In the genomic region with DNA sequence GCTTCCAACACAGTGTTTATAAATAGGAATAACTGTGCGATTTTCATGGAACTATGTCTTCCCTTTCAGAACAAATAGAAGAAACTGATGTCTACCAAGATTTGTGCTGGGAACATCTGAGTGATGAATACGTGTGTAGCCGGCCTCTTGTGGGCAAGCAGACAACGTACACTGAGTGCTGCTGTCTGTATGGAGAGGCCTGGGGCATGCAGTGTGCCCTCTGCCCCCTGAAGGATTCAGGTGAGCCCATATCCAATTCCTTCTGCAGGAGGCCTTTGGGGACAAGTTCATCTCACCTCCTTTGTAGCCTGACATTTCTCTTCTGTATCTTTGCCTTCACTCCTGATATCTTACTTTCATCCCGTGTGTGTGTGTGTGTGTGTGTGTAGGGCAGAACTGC, we compare ENCODE assay signal across 16 cellular contexts.
DNase-seq lines count a peak whose midpoint lies in the region; ATAC-seq and TF ChIP-seq lines count a peak whose summit lies in the region.
"Had no signal": no experiment of that assay in that cellular context is flagged by ENCODE, and none has a peak within 500 bp of the region (broad histone marks: within the 10 kb centered on the region; RNA-seq: fewer than 3 reads in every experiment).

No MANE protein-coding gene starts in this region.

- TF ChIP-seq CTCF in dorsolateral prefrontal cortex (IDR thresholded peaks at IDR 0.05 in 54 of 56, conservative IDR thresholded peaks at IDR 0.05 in 2 of 56; ENCODE audit: low read depth in 1 of 56, partially characterized antibody in 56 of 56) (no peak), right atrium auricular region (IDR thresholded peaks at IDR 0.05) (no peak), tibial artery (IDR thresholded peaks at IDR 0.05) (no peak)

- H3K36me3 Mint-ChIP-seq in activated T-helper 1 cell treated with anti-CD3 and anti-CD28 coated beads, Interleukin-12 subunit alpha, Interleukin-12 subunit beta, Interleukin-2, Interleukin-4 antibody, amounts not matched to agents 30 ng/mL and 10 ng/mL and 1 ng/mL, durations not matched to agents 14 hours and 24 hours and 36 hours (ENCODE audit: low read depth), result no peaks in the 10 kb centered on the region
- H3K36me3 Mint-ChIP-seq: CD8-positive, alpha-beta T cell had no signal

- H3K4me3 ChIP-seq in dorsolateral prefrontal cortex (no peak overlapping the region), right atrium auricular region (no peak overlapping the region), tibial artery (no peak overlapping the region)
- H3K4me3 ChIP-seq: BLaER1 treated with 17β-estradiol and CSF1 and Interleukin-3, amounts not matched to agents 10 nM and 100 nM; K562 had no signal

- peak; percentile 15; the same call in 2 of the 3 replicates for ATAC-seq in SK-N-SH treated with all-trans-retinoic acid at 6 μM for 48 hours
- ATAC-seq: CD8-positive, alpha-beta T cell; HCT116; K562 had no signal

- H3K9me3 ChIP-seq in right atrium auricular region (no peaks in the 10 kb centered on the region), tibial artery (no peaks in the 10 kb centered on the region)
- H3K9me3 ChIP-seq: BLaER1 treated with 17β-estradiol and CSF1 and Interleukin-3, amounts not matched to agents 10 nM and 100 nM had no signal

- H3K4me1 ChIP-seq in right atrium auricular region (peaks cover 0 to 16% of the 10 kb centered on the region in 2 donors), tibial artery (peaks cover 0 to 55% (median 31%) of the 10 kb centered on the region in 4 donors)
- H3K4me1 ChIP-seq: BLaER1 treated with 17β-estradiol and CSF1 and Interleukin-3, amounts not matched to agents 10 nM and 100 nM had no signal

- no peaks in the 10 kb centered on the region for H3K27me3 ChIP-seq in dorsolateral prefrontal cortex
- no peaks in the 10 kb centered on the region for H3K27me3 ChIP-seq in right atrium auricular region
- H3K27me3 ChIP-seq in tibial artery, result no peaks in the 10 kb centered on the region
- H3K27me3 ChIP-seq: BLaER1 treated with 17β-estradiol and CSF1 and Interleukin-3, amounts not matched to agents 10 nM and 100 nM had no signal

- H3K36me3 ChIP-seq in right atrium auricular region (peaks cover 45% of the 10 kb centered on the region), tibial artery (peaks cover 0 to 34% (median 31%) of the 10 kb centered on the region in 3 donors)
- H3K36me3 ChIP-seq: BLaER1 treated with 17β-estradiol and CSF1 and Interleukin-3, amounts not matched to agents 10 nM and 100 nM had no signal

- intact Hi-C loops in dorsolateral prefrontal cortex (cut with DNase I) (no loop called here), tibial artery (cut with DNase I; ENCODE audit: low total_unique reads) (no loop called here)
- intact Hi-C loops in activated T-helper 1 cell treated with anti-CD3 and anti-CD28 coated beads, Interleukin-12 subunit alpha, Interleukin-12 subunit beta, Interleukin-2, Interleukin-4 antibody, amounts not matched to agents 30 ng/mL and 10 ng/mL and 1 ng/mL, durations not matched to agents 14 hours and 24 hours and 36 hours (cut with micrococcal nuclease), result no loop called here

- peaks cover 5% of the 10 kb centered on the region for H3K9me3 Mint-ChIP-seq in activated T-helper 1 cell treated with anti-CD3 and anti-CD28 coated beads, Interleukin-12 subunit alpha, Interleukin-12 subunit beta, Interleukin-2, Interleukin-4 antibody, amounts not matched to agents 30 ng/mL and 10 ng/mL and 1 ng/mL, durations not matched to agents 14 hours and 24 hours and 36 hours
- H3K9me3 Mint-ChIP-seq: CD8-positive, alpha-beta T cell had no signal

- DNase-seq in dorsolateral prefrontal cortex (no peak), right atrium auricular region (ENCODE audit: low spot score) (no peak), tibial artery (no peak), iPS-NIHi11 (ENCODE audit: low spot score) (no peak), NCI-H226 (no peak)
- no peak for DNase-seq in activated T-helper 1 cell treated with anti-CD3 and anti-CD28 coated beads, Interleukin-12 subunit alpha, Interleukin-12 subunit beta, Interleukin-2, Interleukin-4 antibody, amounts not matched to agents 30 ng/mL and 10 ng/mL and 1 ng/mL, durations not matched to agents 14 hours and 24 hours and 36 hours (ENCODE audit: low spot score)
- DNase-seq: Calu3; CD8-positive, alpha-beta T cell; GOT3; NCI-H1105; NCI-H2081 treated with DMSO at 0.1 percent for 48 hours; NCI-H510A had no signal

- no peaks in the 10 kb centered on the region for H3K4me1 Mint-ChIP-seq in activated T-helper 1 cell treated with anti-CD3 and anti-CD28 coated beads, Interleukin-12 subunit alpha, Interleukin-12 subunit beta, Interleukin-2, Interleukin-4 antibody, amounts not matched to agents 30 ng/mL and 10 ng/mL and 1 ng/mL, durations not matched to agents 14 hours and 24 hours and 36 hours (ENCODE audit: low read depth)

- H3K4me3 Mint-ChIP-seq in activated T-helper 1 cell treated with anti-CD3 and anti-CD28 coated beads, Interleukin-12 subunit alpha, Interleukin-12 subunit beta, Interleukin-2, Interleukin-4 antibody, amounts not matched to agents 30 ng/mL and 10 ng/mL and 1 ng/mL, durations not matched to agents 14 hours and 24 hours and 36 hours, result no peak overlapping the region
- H3K4me3 Mint-ChIP-seq: CD8-positive, alpha-beta T cell had no signal

- H3K27ac ChIP-seq in dorsolateral prefrontal cortex (peak overlapping the region in 36 of 59 donors; percentile 7 to 75 (median 44)), right atrium auricular region (peak overlapping the region; percentile 42 to 63), tibial artery (peak overlapping the region; percentile 73)
- H3K27ac ChIP-seq: BLaER1 treated with 17β-estradiol and CSF1 and Interleukin-3, amounts not matched to agents 10 nM and 100 nM had no signal

- no peaks in the 10 kb centered on the region for H3K27me3 Mint-ChIP-seq in activated T-helper 1 cell treated with anti-CD3 and anti-CD28 coated beads, Interleukin-12 subunit alpha, Interleukin-12 subunit beta, Interleukin-2, Interleukin-4 antibody, amounts not matched to agents 30 ng/mL and 10 ng/mL and 1 ng/mL, durations not matched to agents 14 hours and 24 hours and 36 hours (ENCODE audit: insufficient read depth)

- no peak overlapping the region for H3K27ac Mint-ChIP-seq in activated T-helper 1 cell treated with anti-CD3 and anti-CD28 coated beads, Interleukin-12 subunit alpha, Interleukin-12 subunit beta, Interleukin-2, Interleukin-4 antibody, amounts not matched to agents 30 ng/mL and 10 ng/mL and 1 ng/mL, durations not matched to agents 14 hours and 24 hours and 36 hours
- H3K27ac Mint-ChIP-seq: CD8-positive, alpha-beta T cell had no signal

TF ChIP-seq in SK-N-SH treated with all-trans-retinoic acid at 6 μM for 48 hours, 23 proteins besides CTCF, POLR2A, EP300 and RAD21:
- TF ChIP-seq TOX (CRISPR knock-in tag; IDR thresholded peaks at IDR 0.05; ENCODE audit: borderline replicate concordance), result no peak
- TF ChIP-seq ISL1 (CRISPR knock-in tag; IDR thresholded peaks at IDR 0.05), result no peak
- TF ChIP-seq, protein P1, sequence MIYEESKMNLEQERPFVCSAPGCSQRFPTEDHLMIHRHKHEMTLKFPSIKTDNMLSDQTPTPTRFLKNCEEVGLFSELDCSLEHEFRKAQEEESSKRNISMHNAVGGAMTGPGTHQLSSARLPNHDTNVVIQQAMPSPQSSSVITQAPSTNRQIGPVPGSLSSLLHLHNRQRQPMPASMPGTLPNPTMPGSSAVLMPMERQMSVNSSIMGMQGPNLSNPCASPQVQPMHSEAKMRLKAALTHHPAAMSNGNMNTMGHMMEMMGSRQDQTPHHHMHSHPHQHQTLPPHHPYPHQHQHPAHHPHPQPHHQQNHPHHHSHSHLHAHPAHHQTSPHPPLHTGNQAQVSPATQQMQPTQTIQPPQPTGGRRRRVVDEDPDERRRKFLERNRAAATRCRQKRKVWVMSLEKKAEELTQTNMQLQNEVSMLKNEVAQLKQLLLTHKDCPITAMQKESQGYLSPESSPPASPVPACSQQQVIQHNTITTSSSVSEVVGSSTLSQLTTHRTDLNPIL (CRISPR knock-in tag; IDR thresholded peaks at IDR 0.05; ENCODE audit: low read depth), result no peak
- no peak for TF ChIP-seq PPARA (CRISPR knock-in tag; IDR thresholded peaks at IDR 0.05; ENCODE audit: borderline replicate concordance)
- TF ChIP-seq BACH2 (CRISPR knock-in tag; IDR thresholded peaks at IDR 0.05; ENCODE audit: borderline replicate concordance), result no peak
- no peak for TF ChIP-seq ESRRG (CRISPR knock-in tag; IDR thresholded peaks at IDR 0.05)
- no peak for TF ChIP-seq ZNF565 (CRISPR knock-in tag; conservative IDR thresholded peaks at IDR 0.05; ENCODE audit: low read depth)
- no peak for TF ChIP-seq GLIS3 (CRISPR knock-in tag; IDR thresholded peaks at IDR 0.05)
